Comparison of ENCODE assay signal across 14 cellular contexts in genomic region chr1:59560807-59561450, GRCh38.
DNase-seq lines count a peak whose midpoint lies in the region; ATAC-seq, FAIRE-seq and TF ChIP-seq lines count a peak whose summit lies in the region.
"Had no signal": no experiment of that assay in that cellular context is flagged by ENCODE, and none has a peak within 500 bp of the region (broad histone marks: within the 10 kb centered on the region; RNA-seq: fewer than 3 reads in every experiment).

No MANE protein-coding gene starts in this region.

- peak; percentile 77 for FAIRE-seq in GM18507 (lab: Jason Lieb, UNC)
- FAIRE-seq: K562, keratinocyte had no signal

- H3K4me3 ChIP-seq in brain microvascular endothelial cell (ENCODE audit: low read depth, low read length): no peak overlapping the region
- H3K4me3 ChIP-seq: K562 had no signal

- no peaks in the 10 kb centered on the region for H3K27me3 Mint-ChIP-seq in activated T-helper 1 cell treated with anti-CD3 and anti-CD28 coated beads, Interleukin-12 subunit alpha, Interleukin-12 subunit beta, Interleukin-2, Interleukin-4 antibody, amounts not matched to agents 30 ng/mL and 10 ng/mL and 1 ng/mL, durations not matched to agents 14 hours and 24 hours and 36 hours (ENCODE audit: insufficient read depth)
- H3K27me3 Mint-ChIP-seq: CD4-positive, alpha-beta memory T cell had no signal

- peaks cover 23% of the 10 kb centered on the region for H3K4me1 Mint-ChIP-seq in activated T-helper 1 cell treated with anti-CD3 and anti-CD28 coated beads, Interleukin-12 subunit alpha, Interleukin-12 subunit beta, Interleukin-2, Interleukin-4 antibody, amounts not matched to agents 30 ng/mL and 10 ng/mL and 1 ng/mL, durations not matched to agents 14 hours and 24 hours and 36 hours (ENCODE audit: low read depth)

- peaks cover 35% of the 10 kb centered on the region for H3K9me3 Mint-ChIP-seq in activated T-helper 1 cell treated with anti-CD3 and anti-CD28 coated beads, Interleukin-12 subunit alpha, Interleukin-12 subunit beta, Interleukin-2, Interleukin-4 antibody, amounts not matched to agents 30 ng/mL and 10 ng/mL and 1 ng/mL, durations not matched to agents 14 hours and 24 hours and 36 hours

- in situ Hi-C loops in brain microvascular endothelial cell (cut with HindIII; ENCODE audit: low pct_ligation_motif_present, low sequenced_read_pairs): no loop called here

- H3K36me3 Mint-ChIP-seq in activated T-helper 1 cell treated with anti-CD3 and anti-CD28 coated beads, Interleukin-12 subunit alpha, Interleukin-12 subunit beta, Interleukin-2, Interleukin-4 antibody, amounts not matched to agents 30 ng/mL and 10 ng/mL and 1 ng/mL, durations not matched to agents 14 hours and 24 hours and 36 hours (ENCODE audit: low read depth): peaks cover 13% of the 10 kb centered on the region

- intact Hi-C loops in activated T-helper 1 cell treated with anti-CD3 and anti-CD28 coated beads, Interleukin-12 subunit alpha, Interleukin-12 subunit beta, Interleukin-2, Interleukin-4 antibody, amounts not matched to agents 30 ng/mL and 10 ng/mL and 1 ng/mL, durations not matched to agents 14 hours and 24 hours and 36 hours (cut with micrococcal nuclease): no loop called here

- no peak for TF ChIP-seq CTCF in brain microvascular endothelial cell (IDR thresholded peaks at IDR 0.05; ENCODE audit: low read depth, low read length, missing control alignments)

- peak overlapping the region; percentile 24 for H3K4me3 Mint-ChIP-seq in activated T-helper 1 cell treated with anti-CD3 and anti-CD28 coated beads, Interleukin-12 subunit alpha, Interleukin-12 subunit beta, Interleukin-2, Interleukin-4 antibody, amounts not matched to agents 30 ng/mL and 10 ng/mL and 1 ng/mL, durations not matched to agents 14 hours and 24 hours and 36 hours
- H3K4me3 Mint-ChIP-seq: CD4-positive, alpha-beta memory T cell had no signal

- no peak overlapping the region for H3K27ac ChIP-seq in brain microvascular endothelial cell

- DNase-seq in GM18507 (ENCODE audit: extremely low spot score, insufficient read length, low read depth) (no peak), SIG-M5 treated with dmso at 0.1 percent for 504 hours (lab: John Stamatoyannopoulos, UW; ENCODE audit: unreplicated experiment) (no peak), brain microvascular endothelial cell (no peak)
- DNase-seq in activated T-helper 1 cell treated with anti-CD3 and anti-CD28 coated beads, Interleukin-12 subunit alpha, Interleukin-12 subunit beta, Interleukin-2, Interleukin-4 antibody, amounts not matched to agents 30 ng/mL and 10 ng/mL and 1 ng/mL, durations not matched to agents 14 hours and 24 hours and 36 hours (ENCODE audit: low spot score): no peak
- DNase-seq: activated gamma-delta T cell; CD4-positive, alpha-beta memory T cell; stimulated activated CD4-positive, alpha-beta T cell treated with anti-CD3 and anti-CD28 coated beads, Interleukin-12 subunit alpha, Interleukin-12 subunit beta, amount 100 ng/mL, for 4 hours had no signal

- no peaks in the 10 kb centered on the region for H3K27me3 ChIP-seq in brain microvascular endothelial cell (replicated peaks)

- peak overlapping the region; percentile 50 for H3K27ac Mint-ChIP-seq in activated T-helper 1 cell treated with anti-CD3 and anti-CD28 coated beads, Interleukin-12 subunit alpha, Interleukin-12 subunit beta, Interleukin-2, Interleukin-4 antibody, amounts not matched to agents 30 ng/mL and 10 ng/mL and 1 ng/mL, durations not matched to agents 14 hours and 24 hours and 36 hours
- H3K27ac Mint-ChIP-seq: CD4-positive, alpha-beta memory T cell had no signal

- no peaks in the 10 kb centered on the region for H3K36me3 ChIP-seq in brain microvascular endothelial cell (replicated peaks)

- ATAC-seq in GM21447 (IDR thresholded peaks at IDR 0.05; ENCODE audit: unreplicated experiment) (peak; percentile 79), HG03139 (IDR thresholded peaks at IDR 0.05; ENCODE audit: unreplicated experiment) (peak; percentile 73), HG02870 (IDR thresholded peaks at IDR 0.05; ENCODE audit: unreplicated experiment) (no peak), GM19455 (IDR thresholded peaks at IDR 0.05; ENCODE audit: unreplicated experiment) (no peak)
- ATAC-seq: HCT116, K562 had no signal

Comparison
In these comparisons a context has a peak if more than half of its experiments do, and no peak if none do; other contexts are left out.
1. ATAC-seq: peak in GM21447 (single experiment) and HG03139 (single experiment); none in HG02870 (single experiment) and GM19455 (single experiment).